8 cellular contexts compared by ENCODE assay signal in genomic region chr2:85438291-85439110, GRCh38. TPM values are rescaled to one million over a fixed set of nuclear protein-coding genes. Genes with fewer than 3 reads are reported as not detected.
A peak's percentile ranks its signal among the peaks of the same experiment; 100 is the strongest.
DNase-seq lines count a peak whose midpoint lies in the region; ATAC-seq and TF ChIP-seq lines count a peak whose summit lies in the region.

No MANE protein-coding gene starts in this region.

- TF ChIP-seq CTCF in Caco-2 (IDR thresholded peaks at IDR 0.05; ENCODE audit: insufficient read depth in 1 of 2, low read depth in 1 of 2, low read length in 1 of 2, severe bottlenecking in 1 of 2, unreplicated experiment in 1 of 2) (no peak), IMR-90 (conservative IDR thresholded peaks at IDR 0.05; ENCODE audit: low read depth, low read length) (no peak), adrenal gland (IDR thresholded peaks at IDR 0.05) (peak in 2 of 6 experiments; percentile 6 to 7)

- POLR2A ChIA-PET in Caco-2 (lab: Charles Lee) = interaction anchor here (0.6 to 1.5 kb wide), 2 partner anchors 17 to 478 kb away, joined by 4 read pairs; no protein-coding TSS in a partner anchor
- POLR2A ChIA-PET in IMR-90 (lab: Charles Lee; ENCODE audit: unreplicated experiment) = interaction anchor here (0.6 to 2.0 kb wide), 4 partner anchors 10 to 107 kb away, joined by 3 to 14 read pairs (median 7); partner anchors contain the start of gene MAT2A

- H3K14ac ChIP-seq in IMR-90 (replicated peaks; ENCODE audit: low read depth, low read length) = peak overlapping the region; percentile 95

- BruUV-seq in Caco-2 (replicated peaks; lab: Mats Ljungman, UMichigan) = no TSS peak
- BruUV-seq in IMR-90 (replicated peaks; lab: Mats Ljungman, UMichigan) = no TSS peak

- peaks cover 0 to 10% of the 10 kb centered on the region in 2 experiments; a peak in 1 of 4 replicates for H3K79me1 ChIP-seq in IMR-90 (ENCODE audit: low read depth in 1 of 2, low read length in 2 of 2)

- H2BK5ac ChIP-seq in IMR-90 (ENCODE audit: low read depth, low read length, poor library complexity, severe bottlenecking) = peak overlapping the region; percentile 83

- peak overlapping the region; percentile 70 for H2AFZ ChIP-seq in IMR-90 (replicated peaks; ENCODE audit: low read length, poor library complexity)

- H3K27me3 Mint-ChIP-seq in Caco-2 (ENCODE audit: insufficient read depth, unreplicated experiment) = no peaks in the 10 kb centered on the region

- TF ChIP-seq RAD21 in IMR-90 (IDR thresholded peaks at IDR 0.05; ENCODE audit: low read length) = no peak

- H2BK120ac ChIP-seq in IMR-90 (ENCODE audit: low read depth, low read length) = peak overlapping the region; percentile 92

- H4K5ac ChIP-seq in IMR-90 (ENCODE audit: low read depth, low read length) = peak overlapping the region; percentile 99

- H3K4me1 ChIP-seq in Caco-2 = peaks cover 18% of the 10 kb centered on the region
- H3K4me1 ChIP-seq in IMR-90 (ENCODE audit: control insufficient read depth, insufficient read depth, low read length) = peaks cover 22% of the 10 kb centered on the region
- H3K4me1 ChIP-seq in adrenal gland (replicated peaks in 1 of 2) = peaks cover 34 to 39% of the 10 kb centered on the region in 2 donors
- H3K4me1 ChIP-seq in subcutaneous abdominal adipose tissue (ENCODE audit: control insufficient read depth in 5 of 5, insufficient read depth in 5 of 5, low read length in 5 of 5) = peaks cover 4 to 54% (median 36%) of the 10 kb centered on the region in 5 donors

- dilution Hi-C loops in IMR-90 (cut with HindIII; ENCODE audit: low sequenced_read_pairs, unreplicated experiment) = no loop called here

- H3K4ac ChIP-seq in IMR-90 (ENCODE audit: low read depth, low read length) = peak overlapping the region; percentile 99

- H4K20me1 ChIP-seq in IMR-90 (ENCODE audit: insufficient read depth, low read length) = no peaks in the 10 kb centered on the region

- H3K4me2 ChIP-seq in IMR-90 (ENCODE audit: low read depth, low read length) = peak overlapping the region; percentile 92

- H3K36me3 Mint-ChIP-seq in Caco-2 (ENCODE audit: insufficient read depth, unreplicated experiment) = no peaks in the 10 kb centered on the region

- TF ChIP-seq POLR2A in IMR-90 (IDR thresholded peaks at IDR 0.05; ENCODE audit: low read depth, low read length) (no peak), adrenal gland (IDR thresholded peaks at IDR 0.05) (no peak)

- H3K4me3 Mint-ChIP-seq in Caco-2 (ENCODE audit: unreplicated experiment) = peak overlapping the region; percentile 73

- H2BK15ac ChIP-seq in IMR-90 (ENCODE audit: low read depth, low read length) = peak overlapping the region; percentile 57; the same call in 2 of the 3 replicates

- H3K18ac ChIP-seq in IMR-90 (ENCODE audit: low read depth, low read length) = peak overlapping the region; percentile 97

- H4K91ac ChIP-seq in IMR-90 (ENCODE audit: insufficient read depth, low read depth, low read length) = peak overlapping the region; percentile 90

- peak overlapping the region; percentile 87 to 97 for H4K8ac ChIP-seq in IMR-90 (ENCODE audit: low read depth in 2 of 2, low read length in 2 of 2)

- ATAC-seq in IMR-90 (ENCODE audit: low read depth) (peak; percentile 2; the same call in 1 of the 2 replicates), left lobe of liver (peak; percentile 21), GM21360 (IDR thresholded peaks at IDR 0.05; ENCODE audit: unreplicated experiment) (no peak)

- peaks cover 24% of the 10 kb centered on the region; the same call in 1 of the 2 replicates for H3K9me1 ChIP-seq in IMR-90 (ENCODE audit: insufficient read depth, low read length)

- H2AK9ac ChIP-seq in IMR-90 (replicated peaks; ENCODE audit: low read depth, low read length, poor library complexity) = peak overlapping the region; percentile 95

- H3K27me3 ChIP-seq in Caco-2 (replicated peaks; ENCODE audit: control insufficient read depth, insufficient read depth, low read length) (no peaks in the 10 kb centered on the region), IMR-90 (ENCODE audit: control insufficient read depth, insufficient read depth, low read length) (no peaks in the 10 kb centered on the region), adrenal gland (no peaks in the 10 kb centered on the region), subcutaneous abdominal adipose tissue (ENCODE audit: control insufficient read depth in 5 of 5, insufficient read depth in 4 of 5, low read length in 5 of 5) (no peaks in the 10 kb centered on the region)

- H3K4me3 ChIP-seq in Caco-2 (ENCODE audit: low read depth, low read length) = peak overlapping the region; percentile 40
- peak overlapping the region; percentile 29; the same call in 1 of the 2 replicates for H3K4me3 ChIP-seq in IMR-90 (ENCODE audit: insufficient read depth, low read depth, low read length)
- H3K4me3 ChIP-seq in adrenal gland = peak overlapping the region in 1 of 4 donors; percentile 63
- peak overlapping the region in 4 of 5 donors; percentile 50 to 65 (median 52) for H3K4me3 ChIP-seq in subcutaneous abdominal adipose tissue (ENCODE audit: low read depth in 1 of 5, low read length in 5 of 5)

- peak overlapping the region; percentile 69; the same call in 1 of the 2 replicates for H2BK20ac ChIP-seq in IMR-90 (ENCODE audit: low read depth, low read length)

- no peaks in the 10 kb centered on the region for H3K9me3 Mint-ChIP-seq in Caco-2 (ENCODE audit: unreplicated experiment)

- H3K27ac ChIP-seq in IMR-90 (ENCODE audit: insufficient read depth, low read length) = peak overlapping the region; percentile 79
- H3K27ac ChIP-seq in adrenal gland = peak overlapping the region; percentile 80 to 100 (median 88)
- H3K27ac ChIP-seq in subcutaneous abdominal adipose tissue (ENCODE audit: low read depth, low read length) = peak overlapping the region; percentile 72

- DNase-seq in Caco-2 (no peak), IMR-90 (no peak), adrenal gland (peak in 1 of 7 donors; percentile 71), left lobe of liver (ENCODE audit: low spot score) (no peak), amniotic stem cell (lab: John Stamatoyannopoulos, UW) (no peak), inferior parietal cortex (ENCODE audit: extremely low spot score) (no peak)

- peak overlapping the region; percentile 87 for H2AK5ac ChIP-seq in IMR-90 (ENCODE audit: low read depth, low read length)

- H3K36me3 ChIP-seq in Caco-2 (ENCODE audit: control insufficient read depth, insufficient read depth, low read length) (no peaks in the 10 kb centered on the region), IMR-90 (ENCODE audit: control insufficient read depth, insufficient read depth, low read length) (no peaks in the 10 kb centered on the region), adrenal gland (replicated peaks in 1 of 2) (no peaks in the 10 kb centered on the region), subcutaneous abdominal adipose tissue (ENCODE audit: control insufficient read depth in 5 of 5, insufficient read depth in 5 of 5, low read length in 5 of 5) (no peaks in the 10 kb centered on the region)

- H3K27ac Mint-ChIP-seq in Caco-2 (ENCODE audit: unreplicated experiment) = no peak overlapping the region

- H3K9me3 ChIP-seq in Caco-2 = no peaks in the 10 kb centered on the region
- no peaks in the 10 kb centered on the region for H3K9me3 ChIP-seq in IMR-90 (ENCODE audit: control insufficient read depth, insufficient read depth, low read length)
- H3K9me3 ChIP-seq in adrenal gland (replicated peaks in 1 of 3) = no peaks in the 10 kb centered on the region
- no peaks in the 10 kb centered on the region for H3K9me3 ChIP-seq in subcutaneous abdominal adipose tissue (ENCODE audit: control insufficient read depth in 5 of 5, low read length in 5 of 5)

- no peak overlapping the region; the same call in 1 of the 2 replicates for H3K56ac ChIP-seq in IMR-90 (ENCODE audit: extremely low read depth, insufficient read depth, low read length)

- in situ Hi-C loops in IMR-90 (cut with MboI; ENCODE audit: low sequenced_read_pairs) = no loop called here

- peak overlapping the region; percentile 60; the same call in 1 of the 2 replicates for H3K23ac ChIP-seq in IMR-90 (ENCODE audit: low read depth, low read length)

- no CpG with 5 or more reads among the region's 16 CpGs for WGBS in IMR-90 (ENCODE audit: extremely low coverage in 2 of 2, insufficient read length in 1 of 2), 2 experiments
- WGBS in adrenal gland, 4 donors = 61 to 83% (median 72%) methylated on average over 6 to 16 of the region's 16 CpGs

- CTCF ChIA-PET in Caco-2 (lab: Charles Lee) (interaction anchor here (1.0 kb wide), 1 partner anchor 114 kb away, joined by 3 read pairs; no protein-coding TSS in a partner anchor), IMR-90 (lab: Yijun Ruan, JAX) (no interaction called here)

- intact Hi-C loops in Caco-2 (cut with micrococcal nuclease; ENCODE audit: unreplicated experiment) (loop anchor here (1.0 kb wide), 1 partner anchor 17 kb away; no protein-coding TSS in a partner anchor), IMR-90 (cut with micrococcal nuclease) (no loop called here), adrenal gland (cut with DNase I) (loop anchor here (5.0 kb wide), 1 partner anchor 99 kb away; the partner anchor contains the start of gene MAT2A (in 2 of the 2))

- peak overlapping the region; percentile 74 for H3K9ac ChIP-seq in IMR-90 (ENCODE audit: low read depth, low read length)
- H3K9ac ChIP-seq in subcutaneous abdominal adipose tissue (ENCODE audit: low read length in 5 of 5) = peak overlapping the region; percentile 35 to 76 (median 70)

- peaks cover 6% of the 10 kb centered on the region for H3K4me1 Mint-ChIP-seq in Caco-2 (ENCODE audit: low read depth, unreplicated experiment)

TF ChIP-seq in IMR-90, 13 proteins besides CTCF, POLR2A, EP300 and RAD21:
- TF ChIP-seq MXI1 (IDR thresholded peaks at IDR 0.05; ENCODE audit: borderline replicate concordance, low read depth, low read length) = no peak
- no peak for TF ChIP-seq CEBPB (IDR thresholded peaks at IDR 0.05; ENCODE audit: low read depth, low read length)

RNA-seq across cellular contexts. Expression of gene SH2D6, which starts 20.0 kb away (rescaled TPM):
- total RNA-seq in Caco-2 (2022) (0.51 and 0.88 TPM in 2 replicates), IMR-90 (2012; rRNA removed) (0.36 TPM in 1 of 2 replicates, not detected in the other), adrenal gland (1 to 10 TPM in 1 of 8 donors, under 1 TPM in 2, not detected in 5; 0.69 to 1.4 (median 0.74) TPM), left lobe of liver (3.1 TPM)
- polyA plus RNA-seq in IMR-90 (2012; rRNA removed) (0.32 and 0.37 TPM in 2 replicates), adrenal gland (1 to 10 TPM in 2 of 3 donors, under 1 TPM in 1; 0.53 to 4.2 (median 1.3) TPM)
- polyA plus RNA-seq in IMR-90 (2012; cell fraction: cytosol; rRNA removed) = 0.16 TPM in 1 of 2 replicates, not detected in the other
- polyA plus RNA-seq in IMR-90 (2012; cell fraction: nucleus; rRNA removed; ENCODE audit: low replicate concordance) = 1.0 and 1.2 TPM in 2 replicates

RNA-seq across cellular contexts. Expression of gene CAPG, which starts 28.3 kb away (rescaled TPM):
- 6.2 and 10.0 TPM in 2 replicates for total RNA-seq in Caco-2 (2022)
- 53.3 and 79.9 TPM in 2 replicates for total RNA-seq in IMR-90 (2012; rRNA removed)
- 98.3 and 122 TPM in 2 replicates for polyA plus RNA-seq in IMR-90 (2012; rRNA removed)
- 106 and 143 TPM in 2 replicates for polyA plus RNA-seq in IMR-90 (2012; cell fraction: cytosol; rRNA removed)
- polyA plus RNA-seq in IMR-90 (2012; cell fraction: nucleus; rRNA removed; ENCODE audit: low replicate concordance) = 43.3 and 75.0 TPM in 2 replicates
- total RNA-seq in adrenal gland = 100 to 1,000 TPM in 1 of 8 donors, 10 to 100 TPM in 7; 17.5 to 104 (median 41.4) TPM
- polyA plus RNA-seq in adrenal gland = 100 to 1,000 TPM in 1 of 3 donors, 10 to 100 TPM in 2; 13.8 to 192 (median 71.2) TPM
- total RNA-seq in left lobe of liver = 5.0 TPM
